10 cellular contexts compared by ENCODE assay signal in the genomic region with DNA sequence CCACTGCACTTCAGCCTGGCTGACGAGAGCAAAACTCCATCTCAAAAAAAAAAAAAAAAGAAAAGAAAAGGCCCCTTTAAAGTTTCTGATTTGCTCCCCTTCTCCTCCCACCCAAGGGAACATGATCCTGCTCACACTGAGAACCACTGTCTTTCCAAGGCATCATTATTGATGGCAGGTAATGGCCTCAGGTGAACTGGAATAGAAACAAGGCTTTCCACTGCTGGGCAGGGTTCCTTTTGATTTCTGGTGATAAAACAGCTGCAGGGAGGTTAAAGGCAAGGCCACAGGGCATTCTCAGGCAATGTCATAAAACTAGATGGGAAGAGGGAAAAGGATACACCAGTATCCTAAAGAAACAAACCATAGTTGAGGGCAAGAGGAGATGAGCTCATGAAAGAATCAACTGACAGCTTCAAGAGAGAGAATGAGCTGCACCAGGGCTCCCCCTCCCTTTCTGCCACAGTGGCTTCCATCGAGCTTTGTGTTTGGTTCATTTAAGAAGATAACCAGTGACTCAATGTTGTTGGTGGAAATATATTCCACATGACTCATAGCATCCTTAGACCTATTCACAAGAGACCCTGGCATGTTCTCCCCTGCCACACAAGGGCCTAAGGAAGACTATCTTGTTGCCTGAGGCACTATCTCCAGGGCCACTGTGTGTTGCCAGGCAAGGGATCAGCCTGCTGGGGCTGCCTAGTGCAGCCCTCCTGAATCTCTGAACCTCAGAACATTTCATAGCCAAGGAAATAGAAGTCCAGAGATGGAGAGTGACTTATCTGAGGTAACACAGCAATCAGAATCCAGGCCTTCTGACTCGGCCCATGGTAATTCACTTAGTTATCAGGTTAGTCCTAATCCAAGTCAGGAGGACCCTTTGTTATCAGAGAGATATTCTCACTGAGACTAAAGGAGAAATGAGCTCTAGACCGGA.
DNase-seq lines count a peak whose midpoint lies in the region; ATAC-seq and TF ChIP-seq lines count a peak whose summit lies in the region.
"Had no signal": no experiment of that assay in that cellular context is flagged by ENCODE, and none has a peak within 500 bp of the region (broad histone marks: within the 10 kb centered on the region; RNA-seq: fewer than 3 reads in every experiment).

No MANE protein-coding gene starts in this region.

- WGBS in upper lobe of left lung, 2 donors: 67 to 68% methylated on average over 4 of the region's 4 CpGs

- no peaks in the 10 kb centered on the region for H3K27me3 Mint-ChIP-seq in activated T-cell treated with anti-CD3 and anti-CD28 coated beads, Interleukin-2, amount 50 U/mL, for 72 hours (ENCODE audit: low read depth)
- H3K27me3 Mint-ChIP-seq in effector memory CD8-positive, alpha-beta T cell: peaks cover 8 to 13% of the 10 kb centered on the region in 2 donors
- H3K27me3 Mint-ChIP-seq in CD14-positive monocyte (ENCODE audit: low read depth in 3 of 3): peaks cover 5 to 12% (median 6%) of the 10 kb centered on the region in 3 donors
- H3K27me3 Mint-ChIP-seq: activated naive CD8-positive, alpha-beta T cell had no signal

- no peak for TF ChIP-seq POLR2A in upper lobe of left lung (IDR thresholded peaks at IDR 0.05)

- H3K4me3 Mint-ChIP-seq in activated T-cell treated with anti-CD3 and anti-CD28 coated beads, Interleukin-2, amount 50 U/mL, for 72 hours: no peak overlapping the region
- no peak overlapping the region for H3K4me3 Mint-ChIP-seq in effector memory CD8-positive, alpha-beta T cell
- H3K4me3 Mint-ChIP-seq in CD14-positive monocyte: no peak overlapping the region
- H3K4me3 Mint-ChIP-seq: activated naive CD8-positive, alpha-beta T cell; neural crest cell had no signal

- H3K4me1 ChIP-seq in upper lobe of left lung: no peaks in the 10 kb centered on the region

- no peak overlapping the region for H3K27ac Mint-ChIP-seq in activated T-cell treated with anti-CD3 and anti-CD28 coated beads, Interleukin-2, amount 50 U/mL, for 72 hours
- no peak overlapping the region for H3K27ac Mint-ChIP-seq in effector memory CD8-positive, alpha-beta T cell
- H3K27ac Mint-ChIP-seq in CD14-positive monocyte: no peak overlapping the region
- H3K27ac Mint-ChIP-seq: activated naive CD8-positive, alpha-beta T cell had no signal

- H3K9me3 ChIP-seq in upper lobe of left lung: no peaks in the 10 kb centered on the region

- no peaks in the 10 kb centered on the region for H3K27me3 ChIP-seq in upper lobe of left lung

- intact Hi-C loops in CD14-positive monocyte (cut with micrococcal nuclease): no loop called here

- H3K4me1 Mint-ChIP-seq in activated T-cell treated with anti-CD3 and anti-CD28 coated beads, Interleukin-2, amount 50 U/mL, for 72 hours (ENCODE audit: low read depth): peaks cover 6% of the 10 kb centered on the region
- H3K4me1 Mint-ChIP-seq in effector memory CD8-positive, alpha-beta T cell (ENCODE audit: low read depth in 2 of 2): no peaks in the 10 kb centered on the region
- no peaks in the 10 kb centered on the region for H3K4me1 Mint-ChIP-seq in CD14-positive monocyte

- no peak for DNase-seq in activated T-cell treated with anti-CD3 and anti-CD28 coated beads, Interleukin-2, amount 50 U/mL, for 72 hours
- DNase-seq in activated T-cell treated with anti-CD3 and anti-CD28 coated beads, Interleukin-2, amount 50 U/mL, for 1 hour: no peak
- peak; percentile 94 for DNase-seq in astrocyte of the cerebellum (ENCODE audit: low read depth)
- DNase-seq in inferior parietal cortex (ENCODE audit: extremely low spot score): peak; percentile 47
- DNase-seq in upper lobe of left lung: no peak
- no peak for DNase-seq in effector memory CD8-positive, alpha-beta T cell
- no peak for DNase-seq in CD14-positive monocyte (ENCODE audit: low spot score)

- in situ Hi-C loops in astrocyte of the cerebellum (cut with HindIII; ENCODE audit: low sequenced_read_pairs): loop anchor here (25.0 kb wide), 1 partner anchor 574 kb away; no protein-coding TSS in a partner anchor

- no peak for TF ChIP-seq EP300 in upper lobe of left lung (IDR thresholded peaks at IDR 0.05)

- H3K36me3 ChIP-seq in upper lobe of left lung: no peaks in the 10 kb centered on the region

- peak; percentile 29 to 51 for ATAC-seq in activated T-cell treated with anti-CD3 and anti-CD28 coated beads, Interleukin-2, amount 50 U/mL, for 72 hours (replicated peaks in 1 of 2)
- ATAC-seq in upper lobe of left lung (ENCODE audit: low FRiP score in 2 of 2): peak; percentile 54 to 70
- no peak for ATAC-seq in GM21717 (IDR thresholded peaks at IDR 0.05; ENCODE audit: unreplicated experiment)
- no peak for ATAC-seq in effector memory CD8-positive, alpha-beta T cell (replicated peaks)

- no peaks in the 10 kb centered on the region for H3K36me3 Mint-ChIP-seq in activated T-cell treated with anti-CD3 and anti-CD28 coated beads, Interleukin-2, amount 50 U/mL, for 72 hours (ENCODE audit: insufficient read depth in 2 of 2)
- no peaks in the 10 kb centered on the region for H3K36me3 Mint-ChIP-seq in effector memory CD8-positive, alpha-beta T cell (ENCODE audit: insufficient read depth)
- H3K36me3 Mint-ChIP-seq in CD14-positive monocyte: no peaks in the 10 kb centered on the region
- H3K36me3 Mint-ChIP-seq: activated naive CD8-positive, alpha-beta T cell had no signal

- no peak overlapping the region for H3K27ac ChIP-seq in upper lobe of left lung

- no peaks in the 10 kb centered on the region for H3K9me3 Mint-ChIP-seq in activated T-cell treated with anti-CD3 and anti-CD28 coated beads, Interleukin-2, amount 50 U/mL, for 72 hours
- H3K9me3 Mint-ChIP-seq in effector memory CD8-positive, alpha-beta T cell: no peaks in the 10 kb centered on the region
- H3K9me3 Mint-ChIP-seq in CD14-positive monocyte: peaks cover 0 to 2% (median 0%) of the 10 kb centered on the region in 7 donors
- H3K9me3 Mint-ChIP-seq: neural crest cell had no signal

- H3K4me3 ChIP-seq in astrocyte of the cerebellum (ENCODE audit: low read depth, low read length) (no peak overlapping the region), upper lobe of left lung (no peak overlapping the region)

- TF ChIP-seq CTCF in astrocyte of the cerebellum (IDR thresholded peaks at IDR 0.05; ENCODE audit: low read depth, low read length, missing control alignments) (no peak), upper lobe of left lung (IDR thresholded peaks at IDR 0.05) (no peak), CD14-positive monocyte (IDR thresholded peaks at IDR 0.05) (no peak)

Comparison
In these comparisons a context has a peak if more than half of its experiments do, and no peak if none do; other contexts are left out.
1. ATAC-seq: peak in activated T-cell treated with anti-CD3 and anti-CD28 coated beads, Interleukin-2, amount 50 U/mL, for 72 hours (2 of 2) and upper lobe of left lung (2 of 2); none in GM21717 (single experiment) and effector memory CD8-positive, alpha-beta T cell (single experiment).
2. DNase-seq: peak in astrocyte of the cerebellum (single experiment) and inferior parietal cortex (single experiment); none in activated T-cell treated with anti-CD3 and anti-CD28 coated beads, Interleukin-2, amount 50 U/mL, for 72 hours (0 of 2), activated T-cell treated with anti-CD3 and anti-CD28 coated beads, Interleukin-2, amount 50 U/mL, for 1 hour (single experiment), upper lobe of left lung (0 of 2), effector memory CD8-positive, alpha-beta T cell (0 of 3) and CD14-positive monocyte (single experiment).